ENCODE assay signal across 22 cellular contexts in the genomic region with DNA sequence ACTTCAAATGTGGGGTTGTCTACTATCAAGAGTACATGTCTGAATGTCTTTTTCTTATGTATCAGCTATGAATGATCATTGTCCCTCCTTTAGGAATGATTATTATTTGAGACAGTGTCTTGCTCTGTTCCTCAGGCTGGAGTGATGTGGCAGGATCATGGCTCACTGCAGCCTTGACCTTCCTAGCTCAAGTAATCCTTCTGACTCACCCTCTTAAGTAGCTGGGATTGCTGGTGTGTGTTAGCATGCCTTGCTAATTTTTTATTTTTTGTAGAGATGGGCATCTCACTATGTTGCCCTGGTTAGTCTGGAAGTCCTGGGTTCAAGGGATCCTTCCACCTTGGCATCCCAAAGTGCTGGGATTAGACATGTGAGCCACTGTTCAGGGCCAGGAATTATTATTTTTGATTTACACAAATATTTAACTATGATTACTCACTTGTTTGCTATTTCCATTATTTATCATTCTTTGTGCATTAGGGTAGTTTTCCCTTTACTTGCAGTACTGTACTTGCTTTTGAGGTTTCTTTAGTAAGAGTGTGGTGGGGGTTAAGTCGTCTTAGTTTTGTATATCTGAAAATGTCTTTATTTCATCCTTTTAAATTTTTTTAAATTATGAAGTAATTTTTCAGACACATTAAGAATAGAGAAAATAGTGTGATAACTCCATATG. TPM values are rescaled to one million over a fixed set of nuclear protein-coding genes. Genes with fewer than 3 reads are reported as not detected.
DNase-seq lines count a peak whose midpoint lies in the region; ATAC-seq, FAIRE-seq and TF ChIP-seq lines count a peak whose summit lies in the region.
"Had no signal": no experiment of that assay in that cellular context is flagged by ENCODE, and none has a peak within 500 bp of the region (broad histone marks: within the 10 kb centered on the region; RNA-seq: fewer than 3 reads in every experiment).

No MANE protein-coding gene starts in this region.

- no peaks in the 10 kb centered on the region for H4K20me1 ChIP-seq in K562 (replicated peaks; ENCODE audit: control insufficient read depth, insufficient read depth, low read length)

- H3K79me2 ChIP-seq in K562 (ENCODE audit: control insufficient read depth, insufficient read depth, low read length), result no peaks in the 10 kb centered on the region

- TF ChIP-seq EP300 in K562 (IDR thresholded peaks at IDR 0.05; ENCODE audit: low read length), result no peak

- TF ChIP-seq RAD21 in K562 (CRISPR knock-in tag; conservative IDR thresholded peaks at IDR 0.05 in 1 of 2, IDR thresholded peaks at IDR 0.05 in 1 of 2), result no peak

- no peak overlapping the region for H3K27ac ChIP-seq in K562 (ENCODE audit: extremely low read depth, low read depth, low read length)
- H3K27ac ChIP-seq: C4-2B had no signal

- no peaks in the 10 kb centered on the region for H3K9me3 ChIP-seq in K562 (replicated peaks; ENCODE audit: control insufficient read depth, insufficient read depth, low read depth, low read length)

- CTCF ChIA-PET in K562 (lab: Yijun Ruan, JAX; ENCODE audit: low intra/inter-chr PET ratio), result interaction anchor here (0.6 kb wide), 1 partner anchor 8 kb away, joined by 3 read pairs; no protein-coding TSS in a partner anchor

- FAIRE-seq in K562 (lab: Jason Lieb, UNC), result no peak
- FAIRE-seq: GM12892, urothelium cell line had no signal

- H3K9me1 ChIP-seq in K562 (ENCODE audit: control insufficient read depth, insufficient read depth, low read length), result no peaks in the 10 kb centered on the region

- H3K36me3 ChIP-seq in K562 (ENCODE audit: control insufficient read depth, insufficient read depth, low read length), result no peaks in the 10 kb centered on the region

- TF ChIP-seq POLR2A in K562 (conservative IDR thresholded peaks at IDR 0.05), result no peak

- in situ Hi-C loops in K562 (cut with MboI), result no loop called here

- POLR2A ChIA-PET in K562 (lab: Yijun Ruan, JAX), result no interaction called here

- H3K27me3 ChIP-seq in K562 (ENCODE audit: control insufficient read depth in 2 of 2, insufficient read depth in 2 of 2, low read length in 2 of 2), result peaks cover 6 to 18% of the 10 kb centered on the region in 2 experiments; a peak in 3 of 5 replicates

- intact Hi-C loops in K562 (cut with micrococcal nuclease), result no loop called here

- no peak overlapping the region for H3K4me3 ChIP-seq in AG09309 (ENCODE audit: control insufficient read depth, low read depth, low read length)
- H3K4me3 ChIP-seq in K562, result no peak overlapping the region

- DNase-seq in AG09309 (ENCODE audit: low read depth) (peak; percentile 28), HS-27A (ENCODE audit: low read depth) (peak; percentile 4), K562 (ENCODE audit: extremely low read depth in 1 of 4, low spot score in 3 of 4) (no peak), iris pigment epithelial cell (ENCODE audit: low read depth) (peak; percentile 80), NCI-H187 (lab: John Stamatoyannopoulos, UW) (no peak)
- DNase-seq: activated CD8-positive, alpha-beta memory T cell treated with anti-CD3 and anti-CD28 coated beads, Interleukin-2, amount 50 U/mL, for 4 hours; activated naive CD4-positive, alpha-beta T cell treated with anti-CD3 and anti-CD28 coated beads, Interleukin-2, amount 10 ng/mL, durations not matched to agents 7 days and 5 days; effector memory CD8-positive, alpha-beta T cell; kidney; midbrain; NCI-H774; nucleus accumbens; RPMI8226; stimulated activated naive CD8-positive, alpha-beta T cell treated with anti-CD3 and anti-CD28 coated beads, Interleukin-15, Interleukin-2, amounts not matched to agents 100 U/mL and 50 U/mL, for 24 hours; T-helper 17 cell had no signal

- 0% methylated on average over 1 of the region's 1 CpG for WGBS in K562 (ENCODE audit: insufficient coverage, low coverage, missing lambda C conversion rate)

- no peak overlapping the region for H2AFZ ChIP-seq in K562 (ENCODE audit: low read depth, low read length)

- no peak for ATAC-seq in K562
- no peak for ATAC-seq in HG03097 (IDR thresholded peaks at IDR 0.05; ENCODE audit: low FRiP score, unreplicated experiment)
- ATAC-seq in GM18520 (IDR thresholded peaks at IDR 0.05; ENCODE audit: unreplicated experiment), result no peak
- no peak for ATAC-seq in HG03175 (IDR thresholded peaks at IDR 0.05; ENCODE audit: unreplicated experiment)
- ATAC-seq: effector memory CD8-positive, alpha-beta T cell; stimulated activated naive CD8-positive, alpha-beta T cell treated with anti-CD3 and anti-CD28 coated beads, Interleukin-15, Interleukin-2, amounts not matched to agents 100 U/mL and 50 U/mL, for 24 hours; T-helper 17 cell had no signal

- no peak overlapping the region for H3K9ac ChIP-seq in K562 (ENCODE audit: insufficient read depth in 1 of 2, low read depth in 2 of 2, low read length in 2 of 2)

- H3K4me2 ChIP-seq in K562 (ENCODE audit: insufficient read depth, low read length), result no peak overlapping the region

- no TSS peak for BruUV-seq in K562 (replicated peaks; lab: Mats Ljungman, UMichigan)

- TF ChIP-seq CTCF in AG09309 (IDR thresholded peaks at IDR 0.05; ENCODE audit: control insufficient read depth, insufficient read depth, low read depth, low read length, missing control alignments), result no peak
- TF ChIP-seq CTCF in K562 (IDR thresholded peaks at IDR 0.05 in 2 of 3, conservative IDR thresholded peaks at IDR 0.05 in 1 of 3; ENCODE audit: insufficient read depth in 2 of 3, low read depth in 1 of 3, low read length in 3 of 3), result no peak

- no peaks in the 10 kb centered on the region for H3K4me1 ChIP-seq in K562 (replicated peaks in 1 of 2; ENCODE audit: control insufficient read depth in 2 of 2, insufficient read depth in 2 of 2, low read length in 2 of 2)

RNA-seq across cellular contexts. Expression of gene S100A7, which starts 12.8 kb away (rescaled TPM):
- not detected in 2 replicates for total RNA-seq in K562 (2011; cell fraction: chromatin; rRNA removed; ENCODE audit: low replicate concordance)
- not detected in 2 replicates for total RNA-seq in K562 (2011; cell fraction: nucleolus; rRNA removed)
- total RNA-seq in K562 (2011; cell fraction: nucleoplasm; rRNA removed), result not detected in 2 replicates
- total RNA-seq in K562 (2014; rRNA removed) (not detected in 2 replicates), K562 (2014; rRNA removed; fragmentation: Illumina TruSeq; extraction: Trizol) (not detected in 2 replicates), K562 (2015; rRNA removed; fragmentation: Illumina TruSeq; extraction: Trizol) (not detected in 2 replicates), K562 (2021) (not detected in 2 replicates)
- polyA plus RNA-seq in K562 (2011; rRNA removed) (not detected in 2 replicates), K562 (2014; fragmentation: Illumina TruSeq; extraction: Trizol) (not detected in 2 replicates), K562 (2014; fragmentation: Nextera tagmentation; extraction: Ambion mirVana) (not detected), K562 (2014; rRNA removed) (not detected in 2 replicates)
- polyA plus RNA-seq in K562 (2011; cell fraction: cytosol; rRNA removed), result not detected in 2 replicates
- polyA plus RNA-seq in K562 (2011; cell fraction: nucleus; rRNA removed), result not detected in 2 replicates
- not detected in 2 replicates for polyA plus RNA-seq in K562 (2012)
- polyA minus RNA-seq in K562 (2011; rRNA and poly(A)+ RNA removed), result not detected in 2 replicates
- not detected in 2 replicates for polyA minus RNA-seq in K562 (2011; cell fraction: cytosol; rRNA and poly(A)+ RNA removed)
- polyA minus RNA-seq in K562 (2011; cell fraction: nucleus; rRNA and poly(A)+ RNA removed), result not detected in 2 replicates
- total RNA-seq: cardiac septum, kidney, T-helper 17 cell had no signal

RNA-seq across cellular contexts. Expression of gene S100A7A, which starts 31.3 kb away (rescaled TPM):
- total RNA-seq in K562 (2011; cell fraction: chromatin; rRNA removed; ENCODE audit: low replicate concordance), result not detected in 2 replicates
- not detected in 2 replicates for total RNA-seq in K562 (2011; cell fraction: nucleolus; rRNA removed)
- not detected in 2 replicates for total RNA-seq in K562 (2011; cell fraction: nucleoplasm; rRNA removed)
- total RNA-seq in K562 (2014; rRNA removed), result not detected in 2 replicates
- not detected in 2 replicates for total RNA-seq in K562 (2014; rRNA removed; fragmentation: Illumina TruSeq; extraction: Trizol)
- not detected in 2 replicates for total RNA-seq in K562 (2015; rRNA removed; fragmentation: Illumina TruSeq; extraction: Trizol)
- total RNA-seq in K562 (2021), result not detected in 2 replicates
- polyA plus RNA-seq in K562 (2011; rRNA removed), result not detected in 2 replicates
- not detected in 2 replicates for polyA plus RNA-seq in K562 (2011; cell fraction: cytosol; rRNA removed)
- polyA plus RNA-seq in K562 (2011; cell fraction: nucleus; rRNA removed), result not detected in 2 replicates
- 0.03 TPM in 1 of 2 replicates, not detected in the other for polyA plus RNA-seq in K562 (2012)
- polyA plus RNA-seq in K562 (2014; fragmentation: Illumina TruSeq; extraction: Trizol), result not detected in 2 replicates
- polyA plus RNA-seq in K562 (2014; fragmentation: Nextera tagmentation; extraction: Ambion mirVana), result not detected
- polyA plus RNA-seq in K562 (2014; rRNA removed), result not detected in 2 replicates
- not detected in 2 replicates for polyA minus RNA-seq in K562 (2011; rRNA and poly(A)+ RNA removed)
- polyA minus RNA-seq in K562 (2011; cell fraction: cytosol; rRNA and poly(A)+ RNA removed), result not detected in 2 replicates
- polyA minus RNA-seq in K562 (2011; cell fraction: nucleus; rRNA and poly(A)+ RNA removed), result not detected in 2 replicates
- total RNA-seq: cardiac septum, kidney, T-helper 17 cell had no signal

RNA-seq across cellular contexts. Expression of gene S100A8, which starts 56.8 kb away (rescaled TPM):
- not detected in 2 replicates for total RNA-seq in K562 (2011; cell fraction: chromatin; rRNA removed; ENCODE audit: low replicate concordance)
- not detected in 2 replicates for total RNA-seq in K562 (2011; cell fraction: nucleolus; rRNA removed)
- total RNA-seq in K562 (2011; cell fraction: nucleoplasm; rRNA removed), result not detected in 2 replicates
- total RNA-seq in K562 (2014; rRNA removed) (not detected in 2 replicates), K562 (2014; rRNA removed; fragmentation: Illumina TruSeq; extraction: Trizol) (not detected in 2 replicates), K562 (2015; rRNA removed; fragmentation: Illumina TruSeq; extraction: Trizol) (not detected in 2 replicates), K562 (2021) (0.42 and 0.60 TPM in 2 replicates)
- polyA plus RNA-seq in K562 (2011; rRNA removed) (not detected in 2 replicates), K562 (2014; fragmentation: Illumina TruSeq; extraction: Trizol) (not detected in 2 replicates), K562 (2014; fragmentation: Nextera tagmentation; extraction: Ambion mirVana) (under 1 TPM in 1 of 2 experiments, not detected in 1; 0.15 TPM), K562 (2014; rRNA removed) (not detected in 2 replicates)
- polyA plus RNA-seq in K562 (2011; cell fraction: cytosol; rRNA removed), result not detected in 2 replicates
- polyA plus RNA-seq in K562 (2011; cell fraction: nucleus; rRNA removed), result not detected in 2 replicates
- polyA plus RNA-seq in K562 (2012), result not detected in 2 replicates
- polyA minus RNA-seq in K562 (2011; rRNA and poly(A)+ RNA removed), result not detected in 2 replicates
- polyA minus RNA-seq in K562 (2011; cell fraction: cytosol; rRNA and poly(A)+ RNA removed), result not detected in 2 replicates
- polyA minus RNA-seq in K562 (2011; cell fraction: nucleus; rRNA and poly(A)+ RNA removed), result not detected in 2 replicates

Comparison
In these comparisons a context has a peak if more than half of its experiments do, and no peak if none do; other contexts are left out.
1. DNase-seq: peak in AG09309 (single experiment), HS-27A (single experiment) and iris pigment epithelial cell (single experiment); none in K562 (0 of 4) and NCI-H187 (0 of 2).